9 cellular contexts compared by ENCODE assay signal in the genomic region with DNA sequence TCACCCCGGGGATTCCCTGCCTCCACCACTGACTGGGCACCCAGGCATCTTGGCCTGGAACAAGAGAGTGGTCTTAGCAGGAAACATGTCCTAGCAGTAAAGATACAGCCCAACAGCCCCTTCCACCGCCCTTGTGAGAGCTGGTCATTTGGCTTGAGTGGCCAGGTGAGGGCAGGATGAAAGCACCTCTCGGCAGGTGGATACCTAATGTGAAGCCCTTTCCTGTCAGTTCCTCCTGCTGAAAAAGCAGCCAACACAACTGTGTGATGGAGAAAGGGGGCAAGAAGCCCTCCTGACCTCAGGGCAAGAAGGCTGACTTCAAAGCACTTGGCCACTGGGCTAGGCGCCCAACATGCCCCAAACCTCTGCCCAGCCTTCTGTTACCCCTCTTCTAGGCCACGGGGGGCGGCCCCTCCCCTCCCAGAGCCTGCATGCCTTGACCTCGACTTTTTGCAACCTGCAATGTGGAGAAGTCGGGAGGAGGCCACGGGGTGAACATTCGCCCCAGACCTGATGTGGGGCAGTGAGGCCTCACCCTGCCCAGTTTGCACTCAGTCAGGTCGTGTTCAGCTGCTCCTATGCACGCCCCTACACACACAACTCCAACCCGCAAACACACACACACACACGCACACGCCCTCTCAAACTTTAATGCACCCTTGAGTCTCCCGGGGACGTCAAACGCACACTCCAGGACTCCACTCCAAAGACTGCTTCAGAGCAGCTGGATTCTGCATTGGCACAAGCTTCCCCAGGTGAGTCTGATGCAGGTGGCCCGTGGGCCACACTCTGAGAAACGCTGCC. TPM values are rescaled to one million over a fixed set of nuclear protein-coding genes. Genes with fewer than 3 reads are reported as not detected.
DNase-seq lines count a peak whose midpoint lies in the region; ATAC-seq and TF ChIP-seq lines count a peak whose summit lies in the region.
"Had no signal": no experiment of that assay in that cellular context is flagged by ENCODE, and none has a peak within 500 bp of the region (broad histone marks: within the 10 kb centered on the region; RNA-seq: fewer than 3 reads in every experiment).

No MANE protein-coding gene starts in this region.

- no peaks in the 10 kb centered on the region for H3K4me1 ChIP-seq in mammary epithelial cell (ENCODE audit: insufficient read depth, low read length)
- H3K4me1 ChIP-seq in breast epithelium = peaks cover 0 to 5% of the 10 kb centered on the region in 2 donors

- H3K4me3 ChIP-seq in mammary epithelial cell (replicated peaks in 1 of 3; ENCODE audit: insufficient read depth in 1 of 3, low read depth in 2 of 3, low read length in 3 of 3) (no peak overlapping the region), breast epithelium (peak overlapping the region; percentile 51 to 79 (median 57))

- no TSS peak for BruUV-seq in MCF 10A (replicated peaks; lab: Mats Ljungman, UMichigan)
- BruUV-seq in mammary epithelial cell (replicated peaks; lab: Mats Ljungman, UMichigan) = no TSS peak

- H3K9me3 ChIP-seq in mammary epithelial cell (replicated peaks; ENCODE audit: insufficient read depth, low read length) (no peaks in the 10 kb centered on the region), breast epithelium (no peaks in the 10 kb centered on the region)

- no peak for TF ChIP-seq POLR2A in breast epithelium (IDR thresholded peaks at IDR 0.05)

- ATAC-seq in naive B cell (ENCODE audit: low read depth in 2 of 2) = no peak

- no peak overlapping the region for H3K27ac ChIP-seq in mammary epithelial cell (ENCODE audit: insufficient read depth, low read depth, low read length)
- H3K27ac ChIP-seq in breast epithelium = no peak overlapping the region

- in situ Hi-C loops in mammary epithelial cell (cut with MboI; ENCODE audit: low sequenced_read_pairs in 2 of 2) = no loop called here

- no peak overlapping the region for H3K27ac Mint-ChIP-seq in MCF 10A (ENCODE audit: low read depth, unreplicated experiment)
- no peak overlapping the region for H3K27ac Mint-ChIP-seq in naive B cell
- H3K27ac Mint-ChIP-seq in type B pancreatic cell = no peak overlapping the region

- no peaks in the 10 kb centered on the region for H3K36me3 ChIP-seq in mammary epithelial cell (ENCODE audit: insufficient read depth, low read length)
- H3K36me3 ChIP-seq in breast epithelium = no peaks in the 10 kb centered on the region

- intact Hi-C loops in MCF 10A (cut with micrococcal nuclease) (no loop called here), mammary epithelial cell (cut with micrococcal nuclease) (no loop called here), breast epithelium (cut with DNase I; ENCODE audit: low total_unique reads) (no loop called here)

- H3K9me3 Mint-ChIP-seq in MCF 10A (ENCODE audit: unreplicated experiment) (peaks cover 7% of the 10 kb centered on the region), naive B cell (peaks cover 3 to 15% (median 10%) of the 10 kb centered on the region in 7 donors), type B pancreatic cell (peaks cover 4% of the 10 kb centered on the region)

- no peaks in the 10 kb centered on the region for H3K79me2 ChIP-seq in mammary epithelial cell (ENCODE audit: insufficient read depth, low read length)

- H3K27me3 Mint-ChIP-seq in MCF 10A (ENCODE audit: insufficient read depth, unreplicated experiment) (peaks cover 51% of the 10 kb centered on the region), naive B cell (peaks cover 69 to 73% (median 73%) of the 10 kb centered on the region in 3 donors), type B pancreatic cell (peaks cover 64% of the 10 kb centered on the region)

- CTCF ChIA-PET in MCF 10A (lab: Yijun Ruan, JAX) (no interaction called here), mammary epithelial cell (lab: Charles Lee; ENCODE audit: low non-redundant PET) (no interaction called here)

- DNase-seq in MCF 10A (ENCODE audit: unreplicated experiment) = no peak
- DNase-seq in mammary epithelial cell = no peak
- DNase-seq in breast epithelium (ENCODE audit: low spot score in 2 of 2) = no peak
- no peak for DNase-seq in naive B cell
- no peak for DNase-seq in type B pancreatic cell (ENCODE audit: extremely low spot score, unreplicated experiment)
- no peak for DNase-seq in effector CD4-positive, alpha-beta T cell
- no peak for DNase-seq in DMS153 (lab: John Stamatoyannopoulos, UW)
- no peak for DNase-seq in LoVo (ENCODE audit: low spot score)
- DNase-seq: C1 segment of cervical spinal cord had no signal

- WGBS in mammary epithelial cell (ENCODE audit: low coverage, missing lambda C conversion rate) = 43% methylated on average over 14 of the region's 20 CpGs

- no peak overlapping the region for H2AFZ ChIP-seq in mammary epithelial cell (ENCODE audit: low read depth, low read length)

- H3K4me3 Mint-ChIP-seq in MCF 10A (ENCODE audit: unreplicated experiment) (peak overlapping the region; percentile 15), naive B cell (peak overlapping the region in 5 of 8 donors; percentile 27 to 72 (median 60)), type B pancreatic cell (peak overlapping the region; percentile 81)

- no peaks in the 10 kb centered on the region for H4K20me1 ChIP-seq in mammary epithelial cell (ENCODE audit: insufficient read depth, low read length)

- H3K36me3 Mint-ChIP-seq in MCF 10A (ENCODE audit: insufficient read depth, unreplicated experiment) = no peaks in the 10 kb centered on the region
- H3K36me3 Mint-ChIP-seq in naive B cell = peaks cover 0 to 6% of the 10 kb centered on the region in 2 donors
- no peaks in the 10 kb centered on the region for H3K36me3 Mint-ChIP-seq in type B pancreatic cell

- TF ChIP-seq CTCF in MCF 10A (IDR thresholded peaks at IDR 0.05; ENCODE audit: unreplicated experiment) (no peak), mammary epithelial cell (conservative IDR thresholded peaks at IDR 0.05 in 1 of 2, IDR thresholded peaks at IDR 0.05 in 1 of 2; ENCODE audit: extremely low read depth in 1 of 2, insufficient read depth in 1 of 2, low read depth in 1 of 2, low read length in 2 of 2) (no peak), breast epithelium (IDR thresholded peaks at IDR 0.05) (no peak), type B pancreatic cell (conservative IDR thresholded peaks at IDR 0.05) (no peak)

- H3K27me3 ChIP-seq in mammary epithelial cell (ENCODE audit: insufficient read depth, low read length) (peaks cover 35% of the 10 kb centered on the region), breast epithelium (peaks cover 0 to 20% of the 10 kb centered on the region in 2 donors)

- H3K4me1 Mint-ChIP-seq in MCF 10A (ENCODE audit: insufficient read depth, unreplicated experiment) = no peaks in the 10 kb centered on the region
- peaks cover 5 to 11% (median 6%) of the 10 kb centered on the region in 3 donors for H3K4me1 Mint-ChIP-seq in naive B cell
- H3K4me1 Mint-ChIP-seq in type B pancreatic cell (ENCODE audit: unreplicated experiment) = no peaks in the 10 kb centered on the region

- H3K9ac ChIP-seq in mammary epithelial cell (ENCODE audit: insufficient read depth, low read length) = no peak overlapping the region

- H3K4me2 ChIP-seq in mammary epithelial cell (ENCODE audit: insufficient read depth, low read depth, low read length) = no peak overlapping the region

- POLR2A ChIA-PET in MCF 10A (lab: Yijun Ruan, JAX) = no interaction called here

- dilution Hi-C loops in mammary epithelial cell (cut with HindIII; ENCODE audit: low sequenced_read_pairs) = no loop called here

RNA-seq across cellular contexts. Expression of a gene that starts 1.1 kb away (rescaled TPM):
- total RNA-seq in MCF 10A (2022) = 0.20 TPM in 1 of 2 replicates, not detected in the other
- total RNA-seq in mammary epithelial cell = not detected
- not detected for polyA plus RNA-seq in mammary epithelial cell
- polyA minus RNA-seq in mammary epithelial cell = not detected
- 1 to 10 TPM in 2 of 3 donors, under 1 TPM in 1; 0.33 to 2.2 (median 1.2) TPM for total RNA-seq in breast epithelium
- not detected for polyA plus RNA-seq in naive B cell (ENCODE audit: low read depth in 6 of 6)
- total RNA-seq in type B pancreatic cell (ENCODE audit: low replicate concordance) = 1.1 and 5.4 TPM in 2 replicates

Comparison
In these comparisons a context has a peak if more than half of its experiments do, and no peak if none do; other contexts are left out.
1. H3K4me3 ChIP-seq: peak in breast epithelium (3 of 3); none in mammary epithelial cell (0 of 3).
2. H3K4me3 Mint-ChIP-seq: peak in every context shown above with its lines; median percentile 81 in type B pancreatic cell; 60 in naive B cell; 15 in MCF 10A.